ENCODE assay signal across 9 cellular contexts in genomic region chr3:155870133-155870944, GRCh38. TPM values are rescaled to one million over a fixed set of nuclear protein-coding genes. Genes with fewer than 3 reads are reported as not detected.
A peak's percentile ranks its signal among the peaks of the same experiment; 100 is the strongest.
DNase-seq lines count a peak whose midpoint lies in the region; ATAC-seq, FAIRE-seq and TF ChIP-seq lines count a peak whose summit lies in the region.
"Had no signal": no experiment of that assay in that cellular context is flagged by ENCODE, and none has a peak within 500 bp of the region (broad histone marks: within the 10 kb centered on the region; RNA-seq: fewer than 3 reads in every experiment).

TSS of gene GMPS (plus strand) at chr3:155870650. CDS start at chr3:155870871, 221 bp downstream.

- H3K9me1 ChIP-seq in keratinocyte (ENCODE audit: control insufficient read depth, extremely low read depth, insufficient read depth, low read length) = no peaks in the 10 kb centered on the region

- H3K9me3 ChIP-seq in keratinocyte (ENCODE audit: control insufficient read depth, low read depth, low read length) = no peaks in the 10 kb centered on the region

- peaks cover 12% of the 10 kb centered on the region for H3K4me1 ChIP-seq in keratinocyte (ENCODE audit: control insufficient read depth, extremely low read depth, insufficient read depth, low read length)

- H3K27me3 ChIP-seq in keratinocyte (ENCODE audit: control insufficient read depth, extremely low read depth, insufficient read depth, low read length) = no peaks in the 10 kb centered on the region

- FAIRE-seq in keratinocyte (lab: Jason Lieb, UNC) = no peak
- FAIRE-seq: endometrium had no signal

- H3K36me3 ChIP-seq in keratinocyte (ENCODE audit: control insufficient read depth in 2 of 2, extremely low read depth in 1 of 2, insufficient read depth in 2 of 2, low read length in 2 of 2) = no peaks in the 10 kb centered on the region

- H3K4me3 ChIP-seq in AG10803 (ENCODE audit: low read length) (peak within 1 kb of the TSS; percentile 80), keratinocyte (ENCODE audit: control insufficient read depth in 2 of 3, extremely low read depth in 1 of 3, insufficient read depth in 2 of 3, low read depth in 1 of 3, low read length in 3 of 3) (peak within 1 kb of the TSS; percentile 94 to 99 (median 95))

- DNase-seq in AG10803 (ENCODE audit: low read depth) (peak; percentile 92), NCI-H446 (lab: John Stamatoyannopoulos, UW) (peak; percentile 83 to 98), cerebellar cortex (ENCODE audit: low spot score) (peak; percentile 93), keratinocyte (ENCODE audit: low read depth, low spot score) (no peak)
- peak; percentile 95 to 98 for DNase-seq in stimulated activated CD4-positive, alpha-beta T cell treated with anti-CD3 and anti-CD28 coated beads, Interleukin-15, amount 100 ng/mL, for 1 hour (ENCODE audit: low read depth in 1 of 2, low spot score in 1 of 2)

- peak within 1 kb of the TSS; percentile 97 for H2AFZ ChIP-seq in keratinocyte (ENCODE audit: control insufficient read depth, low read length)

- peak within 1 kb of the TSS; percentile 99 for H3K4me2 ChIP-seq in keratinocyte (ENCODE audit: control insufficient read depth, extremely low read depth, insufficient read depth, low read depth, low read length)

- H3K27ac ChIP-seq in keratinocyte (ENCODE audit: control insufficient read depth, insufficient read depth, low read length) = peak within 1 kb of the TSS; percentile 76

- dilution Hi-C loops in keratinocyte (cut with MboI; ENCODE audit: extremely low pct_ligation_motif_present, low sequenced_read_pairs) = no loop called here

- H3K79me2 ChIP-seq in keratinocyte (ENCODE audit: control insufficient read depth, insufficient read depth, low read length) = peaks cover 48% of the 10 kb centered on the region

- no peaks in the 10 kb centered on the region for H4K20me1 ChIP-seq in keratinocyte (ENCODE audit: control insufficient read depth, extremely low read depth, insufficient read depth, low read length)

- ATAC-seq in GM19035 (IDR thresholded peaks at IDR 0.05; ENCODE audit: unreplicated experiment) = peak; percentile 87
- peak; percentile 89 for ATAC-seq in HG03354 (IDR thresholded peaks at IDR 0.05; ENCODE audit: poor library complexity, severe bottlenecking, unreplicated experiment)
- peak; percentile 94 to 96 for ATAC-seq in activated CD4-positive, CD25-positive, alpha-beta regulatory T cell treated with anti-CD3 and anti-CD28 coated beads, Interleukin-2, amount 50 U/mL, for 24 hours

- TF ChIP-seq CTCF in AG10803 (conservative IDR thresholded peaks at IDR 0.05; ENCODE audit: low read length) = peak; percentile 24
- TF ChIP-seq CTCF in keratinocyte (optimal IDR thresholded peaks at IDR 0.05 in 1 of 3, IDR thresholded peaks at IDR 0.05 in 1 of 3, conservative IDR thresholded peaks at IDR 0.05 in 1 of 3; ENCODE audit: extremely low read depth in 1 of 3, insufficient read depth in 2 of 3, low read length in 3 of 3) = peak; percentile 23 to 62 (median 57)

- peak within 1 kb of the TSS; percentile 87 for H3K9ac ChIP-seq in keratinocyte (ENCODE audit: control insufficient read depth, extremely low read depth, insufficient read depth, low read length)

RNA-seq across cellular contexts. Expression of gene GMPS, which starts in this region (rescaled TPM):
- 19.5 to 53.7 TPM (median 51.8 TPM) in 3 replicates for polyA plus RNA-seq in keratinocyte
- polyA plus RNA-seq in keratinocyte (2011; ENCODE audit: low read depth) = 36.2 TPM
- 28.6 and 56.6 TPM in 2 replicates for polyA plus RNA-seq in keratinocyte (2011; cell fraction: cytosol; rRNA removed)
- polyA plus RNA-seq in keratinocyte (2011; cell fraction: nucleus; rRNA removed) = 22.9 and 33.3 TPM in 2 replicates
- polyA plus RNA-seq in keratinocyte (2012; ENCODE audit: low replicate concordance) = 45.7 and 52.0 TPM in 2 replicates
- 13.7 to 68.3 TPM (median 22.6 TPM) in 3 replicates for polyA minus RNA-seq in keratinocyte
- 21.1 TPM for polyA minus RNA-seq in keratinocyte (2011; cell fraction: cytosol; rRNA and poly(A)+ RNA removed)
- 7.2 and 21.8 TPM in 2 replicates for polyA minus RNA-seq in keratinocyte (2011; cell fraction: nucleus; rRNA and poly(A)+ RNA removed)
